In the genomic region with DNA sequence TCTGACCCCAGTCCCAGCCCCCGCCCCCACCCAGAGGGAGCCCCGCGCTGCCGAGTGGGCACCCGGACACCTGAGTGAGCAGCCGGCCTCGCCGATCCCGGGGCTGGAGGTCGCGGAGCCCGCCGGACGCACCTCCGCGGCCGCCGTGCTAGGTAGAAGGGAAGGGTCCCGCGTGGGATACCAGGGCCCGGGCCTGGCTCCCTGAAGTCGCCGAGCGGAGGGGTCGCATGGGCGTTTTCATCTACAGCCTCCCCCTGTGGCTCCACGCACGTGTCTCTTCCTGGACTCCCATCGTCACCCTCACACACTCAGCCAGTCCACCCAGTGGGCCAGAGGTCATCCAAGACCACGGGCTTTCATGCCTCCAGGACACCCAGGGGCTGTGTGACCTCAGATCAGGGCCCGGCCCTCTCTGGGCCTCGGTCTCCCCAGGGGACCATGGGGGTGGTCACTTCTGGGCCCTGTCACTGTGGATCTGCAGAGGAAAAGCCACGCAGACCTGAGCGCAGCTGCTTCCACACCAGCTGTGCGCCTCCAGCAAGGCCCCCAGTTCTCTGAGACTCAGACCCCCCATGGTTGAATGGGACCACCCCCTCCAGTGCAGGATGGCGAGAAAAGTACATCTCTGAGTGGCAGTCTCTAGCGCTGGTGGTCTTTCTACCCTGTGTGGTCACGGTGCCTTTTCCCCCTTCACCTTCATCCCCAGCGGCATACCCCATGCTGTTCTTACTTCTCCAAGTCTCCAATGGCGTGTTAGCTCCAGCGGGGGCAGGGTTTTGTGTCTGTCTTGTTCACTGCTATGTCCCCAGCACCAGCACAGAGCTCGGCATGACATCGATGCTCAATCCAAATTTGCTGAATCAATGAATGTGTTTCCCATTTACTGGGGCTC, we compare ENCODE assay signal across 8 cellular contexts. TPM values are rescaled to one million over a fixed set of nuclear protein-coding genes. Genes with fewer than 3 reads are reported as not detected.
DNase-seq lines count a peak whose midpoint lies in the region; ATAC-seq and TF ChIP-seq lines count a peak whose summit lies in the region.

No MANE protein-coding gene starts in this region.

- no peaks in the 10 kb centered on the region for H3F3A ChIP-seq in SK-N-SH (replicated peaks; ENCODE audit: insufficient read depth)

- no peak for TF ChIP-seq CTCF in SK-N-SH (IDR thresholded peaks at IDR 0.05)

- no peaks in the 10 kb centered on the region for H3K9me2 ChIP-seq in SK-N-SH

- H4K20me1 ChIP-seq in SK-N-SH (ENCODE audit: insufficient read depth) = peaks cover 33% of the 10 kb centered on the region

- H3K27me3 ChIP-seq in SK-N-SH (ENCODE audit: insufficient read depth) = no peaks in the 10 kb centered on the region
- H3K27me3 ChIP-seq in adipocyte (replicated peaks; ENCODE audit: control insufficient read depth, insufficient read depth, low read length) = no peaks in the 10 kb centered on the region
- no peaks in the 10 kb centered on the region for H3K27me3 ChIP-seq in subcutaneous abdominal adipose tissue (ENCODE audit: control insufficient read depth in 5 of 5, insufficient read depth in 4 of 5, low read length in 5 of 5)

- peaks cover 37% of the 10 kb centered on the region for H3K79me2 ChIP-seq in SK-N-SH (ENCODE audit: insufficient read depth)

- peaks cover 4 to 24% of the 10 kb centered on the region in 2 experiments; a peak in 2 of 4 replicates for H3K4me1 ChIP-seq in SK-N-SH (ENCODE audit: control insufficient read depth in 1 of 2, insufficient read depth in 2 of 2, low read depth in 1 of 2, low read length in 1 of 2)
- peaks cover 21% of the 10 kb centered on the region for H3K4me1 ChIP-seq in adipocyte (ENCODE audit: control insufficient read depth, insufficient read depth, low read length)
- H3K4me1 ChIP-seq in subcutaneous abdominal adipose tissue (ENCODE audit: control insufficient read depth in 5 of 5, insufficient read depth in 5 of 5, low read length in 5 of 5) = peaks cover 6 to 77% (median 57%) of the 10 kb centered on the region in 5 donors

- H3K9me3 ChIP-seq in SK-N-SH = no peaks in the 10 kb centered on the region
- no peaks in the 10 kb centered on the region for H3K9me3 ChIP-seq in adipocyte (ENCODE audit: control insufficient read depth, low read length)
- H3K9me3 ChIP-seq in iPS-18c (ENCODE audit: control insufficient read depth, insufficient read depth, low read length) = no peaks in the 10 kb centered on the region
- H3K9me3 ChIP-seq in subcutaneous abdominal adipose tissue (ENCODE audit: control insufficient read depth in 5 of 5, low read length in 5 of 5) = no peaks in the 10 kb centered on the region

- no peak for TF ChIP-seq RAD21 in SK-N-SH (IDR thresholded peaks at IDR 0.05; ENCODE audit: low read length)

- no peak for DNase-seq in SK-N-SH
- no peak for DNase-seq in adipocyte (ENCODE audit: low read depth)
- no peak for DNase-seq in NK-92 (lab: John Stamatoyannopoulos, UW; ENCODE audit: unreplicated experiment)
- no peak for DNase-seq in NCI-H1694 treated with DMSO at 0.1 percent for 48 hours (lab: John Stamatoyannopoulos, UW)

- WGBS in SK-N-SH (ENCODE audit: low lambda C conversion rate) = 47% methylated on average over 23 of the region's 43 CpGs

- ATAC-seq in SK-N-SH treated with all-trans-retinoic acid at 6 μM for 48 hours (no peak), HG02870 (IDR thresholded peaks at IDR 0.05; ENCODE audit: unreplicated experiment) (no peak)

- H2AFZ ChIP-seq in SK-N-SH (ENCODE audit: low read depth) = peak overlapping the region; percentile 56; the same call in 1 of the 2 replicates

- POLR2A ChIA-PET in SK-N-SH (lab: Yijun Ruan, JAX) = interaction anchor here (0.6 kb wide), 1 partner anchor 84 kb away, joined by 3 read pairs; no protein-coding TSS in a partner anchor

- H3K27ac ChIP-seq in SK-N-SH (ENCODE audit: low read depth in 2 of 2, low read length in 1 of 2) (no peak overlapping the region), subcutaneous abdominal adipose tissue (ENCODE audit: low read depth, low read length) (peak overlapping the region; percentile 11)

- TF ChIP-seq EP300 in SK-N-SH (IDR thresholded peaks at IDR 0.05; ENCODE audit: borderline replicate concordance in 1 of 2, low read depth in 1 of 2, low read length in 1 of 2) = no peak

- CTCF ChIA-PET in SK-N-SH (lab: Yijun Ruan, JAX) = interaction anchor here (6.7 to 47.0 kb wide), 4 partner anchors 21 to 189 kb away, joined by 93 to 1422 read pairs (median 164); no protein-coding TSS in a partner anchor

- H3K9ac ChIP-seq in SK-N-SH (peak overlapping the region; percentile 55), adipocyte (ENCODE audit: low read length) (peak overlapping the region; percentile 84), subcutaneous abdominal adipose tissue (ENCODE audit: low read length in 5 of 5) (peak overlapping the region in 4 of 5 donors; percentile 53 to 80 (median 63))

- no peaks in the 10 kb centered on the region for H3K36me3 ChIP-seq in SK-N-SH (replicated peaks in 1 of 2; ENCODE audit: control insufficient read depth in 1 of 2, insufficient read depth in 2 of 2, low read length in 1 of 2)
- no peaks in the 10 kb centered on the region for H3K36me3 ChIP-seq in adipocyte (ENCODE audit: control insufficient read depth, insufficient read depth, low read length, severe bottlenecking)
- no peaks in the 10 kb centered on the region for H3K36me3 ChIP-seq in subcutaneous abdominal adipose tissue (ENCODE audit: control insufficient read depth in 5 of 5, insufficient read depth in 5 of 5, low read length in 5 of 5)

- peak overlapping the region; percentile 87 for H3K4me2 ChIP-seq in SK-N-SH

- H3K4me3 ChIP-seq in SK-N-SH (ENCODE audit: low read depth in 2 of 2, low read length in 1 of 2) (peak overlapping the region; percentile 59 to 61), adipocyte (ENCODE audit: low read length) (peak overlapping the region; percentile 79), iPS-18c (ENCODE audit: insufficient read depth, low read depth, low read length) (peak overlapping the region; percentile 68), subcutaneous abdominal adipose tissue (ENCODE audit: low read depth in 1 of 5, low read length in 5 of 5) (peak overlapping the region; percentile 26 to 65 (median 59))

TF ChIP-seq in SK-N-SH, 30 proteins besides CTCF, POLR2A, EP300 and RAD21:
- TF ChIP-seq RCOR1 (IDR thresholded peaks at IDR 0.05; ENCODE audit: low read length) (no peak), MXI1 (IDR thresholded peaks at IDR 0.05; ENCODE audit: low read depth, low read length) (0 out of 2 replicates have a peak, but pooled peaks have one; percentile 10), TCF12 (IDR thresholded peaks at IDR 0.05) (no peak), ELF1 (IDR thresholded peaks at IDR 0.05) (no peak)
TF ChIP-seq in SK-N-SH: peak in this region for 1.

TF ChIP-seq in SK-N-SH treated with all-trans-retinoic acid at 6 μM for 48 hours, 23 proteins besides CTCF, POLR2A, EP300 and RAD21 (continues in another document):
- TF ChIP-seq ZFP3 (CRISPR knock-in tag; IDR thresholded peaks at IDR 0.05) (no peak), TCF4 (CRISPR knock-in tag; IDR thresholded peaks at IDR 0.05; ENCODE audit: borderline replicate concordance) (no peak)
- TF ChIP-seq, protein P1, sequence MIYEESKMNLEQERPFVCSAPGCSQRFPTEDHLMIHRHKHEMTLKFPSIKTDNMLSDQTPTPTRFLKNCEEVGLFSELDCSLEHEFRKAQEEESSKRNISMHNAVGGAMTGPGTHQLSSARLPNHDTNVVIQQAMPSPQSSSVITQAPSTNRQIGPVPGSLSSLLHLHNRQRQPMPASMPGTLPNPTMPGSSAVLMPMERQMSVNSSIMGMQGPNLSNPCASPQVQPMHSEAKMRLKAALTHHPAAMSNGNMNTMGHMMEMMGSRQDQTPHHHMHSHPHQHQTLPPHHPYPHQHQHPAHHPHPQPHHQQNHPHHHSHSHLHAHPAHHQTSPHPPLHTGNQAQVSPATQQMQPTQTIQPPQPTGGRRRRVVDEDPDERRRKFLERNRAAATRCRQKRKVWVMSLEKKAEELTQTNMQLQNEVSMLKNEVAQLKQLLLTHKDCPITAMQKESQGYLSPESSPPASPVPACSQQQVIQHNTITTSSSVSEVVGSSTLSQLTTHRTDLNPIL (CRISPR knock-in tag; IDR thresholded peaks at IDR 0.05; ENCODE audit: low read depth) = no peak
- TF ChIP-seq, protein P2, sequence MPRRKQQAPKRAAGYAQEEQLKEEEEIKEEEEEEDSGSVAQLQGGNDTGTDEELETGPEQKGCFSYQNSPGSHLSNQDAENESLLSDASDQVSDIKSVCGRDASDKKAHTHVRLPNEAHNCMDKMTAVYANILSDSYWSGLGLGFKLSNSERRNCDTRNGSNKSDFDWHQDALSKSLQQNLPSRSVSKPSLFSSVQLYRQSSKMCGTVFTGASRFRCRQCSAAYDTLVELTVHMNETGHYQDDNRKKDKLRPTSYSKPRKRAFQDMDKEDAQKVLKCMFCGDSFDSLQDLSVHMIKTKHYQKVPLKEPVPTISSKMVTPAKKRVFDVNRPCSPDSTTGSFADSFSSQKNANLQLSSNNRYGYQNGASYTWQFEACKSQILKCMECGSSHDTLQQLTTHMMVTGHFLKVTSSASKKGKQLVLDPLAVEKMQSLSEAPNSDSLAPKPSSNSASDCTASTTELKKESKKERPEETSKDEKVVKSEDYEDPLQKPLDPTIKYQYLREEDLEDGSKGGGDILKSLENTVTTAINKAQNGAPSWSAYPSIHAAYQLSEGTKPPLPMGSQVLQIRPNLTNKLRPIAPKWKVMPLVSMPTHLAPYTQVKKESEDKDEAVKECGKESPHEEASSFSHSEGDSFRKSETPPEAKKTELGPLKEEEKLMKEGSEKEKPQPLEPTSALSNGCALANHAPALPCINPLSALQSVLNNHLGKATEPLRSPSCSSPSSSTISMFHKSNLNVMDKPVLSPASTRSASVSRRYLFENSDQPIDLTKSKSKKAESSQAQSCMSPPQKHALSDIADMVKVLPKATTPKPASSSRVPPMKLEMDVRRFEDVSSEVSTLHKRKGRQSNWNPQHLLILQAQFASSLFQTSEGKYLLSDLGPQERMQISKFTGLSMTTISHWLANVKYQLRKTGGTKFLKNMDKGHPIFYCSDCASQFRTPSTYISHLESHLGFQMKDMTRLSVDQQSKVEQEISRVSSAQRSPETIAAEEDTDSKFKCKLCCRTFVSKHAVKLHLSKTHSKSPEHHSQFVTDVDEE (CRISPR knock-in tag; IDR thresholded peaks at IDR 0.05) = no peak
- TF ChIP-seq, protein P3, sequence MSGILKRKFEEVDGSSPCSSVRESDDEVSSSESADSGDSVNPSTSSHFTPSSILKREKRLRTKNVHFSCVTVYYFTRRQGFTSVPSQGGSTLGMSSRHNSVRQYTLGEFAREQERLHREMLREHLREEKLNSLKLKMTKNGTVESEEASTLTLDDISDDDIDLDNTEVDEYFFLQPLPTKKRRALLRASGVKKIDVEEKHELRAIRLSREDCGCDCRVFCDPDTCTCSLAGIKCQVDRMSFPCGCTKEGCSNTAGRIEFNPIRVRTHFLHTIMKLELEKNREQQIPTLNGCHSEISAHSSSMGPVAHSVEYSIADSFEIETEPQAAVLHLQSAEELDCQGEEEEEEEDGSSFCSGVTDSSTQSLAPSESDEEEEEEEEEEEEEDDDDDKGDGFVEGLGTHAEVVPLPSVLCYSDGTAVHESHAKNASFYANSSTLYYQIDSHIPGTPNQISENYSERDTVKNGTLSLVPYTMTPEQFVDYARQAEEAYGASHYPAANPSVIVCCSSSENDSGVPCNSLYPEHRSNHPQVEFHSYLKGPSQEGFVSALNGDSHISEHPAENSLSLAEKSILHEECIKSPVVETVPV (CRISPR knock-in tag; IDR thresholded peaks at IDR 0.05) = no peak

RNA-seq across cellular contexts. Expression of a gene that starts 0.6 kb away (rescaled TPM):
- 16.2 and 18.8 TPM in 2 replicates for polyA plus RNA-seq in SK-N-SH (2012; rRNA removed)
- 14.0 and 19.2 TPM in 2 replicates for polyA plus RNA-seq in SK-N-SH (2012; cell fraction: cytosol; rRNA removed)
- 17.4 and 19.3 TPM in 2 replicates for polyA plus RNA-seq in SK-N-SH (2012; cell fraction: nucleus; rRNA removed)
